ENCODE assay signal across 40 cellular contexts in genomic region chr4:135941671-135942070, GRCh38.
"Had no signal": no experiment of that assay in that cellular context is flagged by ENCODE, and none has a peak within 500 bp of the region (broad histone marks: within the 10 kb centered on the region; RNA-seq: fewer than 3 reads in every experiment).

No MANE protein-coding gene starts in this region.

- H3K36me3 ChIP-seq: adrenal gland, ascending aorta, brain microvascular endothelial cell, breast epithelium, cardiac muscle cell had no signal

- H3K4me3 ChIP-seq: adrenal gland, ascending aorta, body of pancreas, breast epithelium, cardiac muscle cell had no signal

- H3K9me3 Mint-ChIP-seq: activated naive CD4-positive, alpha-beta T cell treated with anti-CD3 and anti-CD28 coated beads for 36 hours; activated naive CD4-positive, alpha-beta T cell treated with anti-CD3 and anti-CD28 coated beads, Interleukin-2, amount 50 U/mL, for 24 hours; activated naive CD8-positive, alpha-beta T cell treated with anti-CD3 and anti-CD28 coated beads, Interleukin-2, amount 10 ng/mL, durations not matched to agents 7 days and 5 days; activated T-cell treated with anti-CD3 and anti-CD28 coated beads, Interleukin-2, amount 50 U/mL, for 4 hours; activated T-helper 1 cell treated with anti-CD3 and anti-CD28 coated beads, Interleukin-12 subunit alpha, Interleukin-12 subunit beta, Interleukin-2, Interleukin-4 antibody, amounts not matched to agents 30 ng/mL and 10 ng/mL and 1 ng/mL, durations not matched to agents 14 hours and 24 hours and 36 hours; activated T-helper 2 cell treated with anti-CD3 and anti-CD28 coated beads, Interferon-gamma antibody, Interleukin-2, Interleukin-4, amounts not matched to agents 10 μg/mL and 5 μg/mL and 100 μg/mL, durations not matched to agents 14 hours and 24 hours and 36 hours; brain had no signal

- H3K4me1 ChIP-seq: adrenal gland, ascending aorta, body of pancreas, breast epithelium had no signal

- H3K27me3 ChIP-seq: adrenal gland, ascending aorta, body of pancreas, brain microvascular endothelial cell, breast epithelium, cardiac muscle cell had no signal

- DNase-seq: activated effector memory CD4-positive, alpha-beta T cell treated with anti-CD3 and anti-CD28 coated beads, Interleukin-2, amount 50 U/mL, for 16 hours; activated effector memory CD4-positive, alpha-beta T cell treated with Interleukin-2 at 50 U/mL for 16 hours; activated gamma-delta T cell; activated gamma-delta T cell treated with Interleukin-2 at 50 U/mL for 16 hours; activated naive CD4-positive, alpha-beta T cell; activated naive CD4-positive, alpha-beta T cell treated with anti-CD3 and anti-CD28 coated beads for 36 hours; activated naive CD4-positive, alpha-beta T cell treated with anti-CD3 and anti-CD28 coated beads, Interleukin-2, amount 10 ng/mL, durations not matched to agents 7 days and 5 days; activated naive CD4-positive, alpha-beta T cell treated with anti-CD3 and anti-CD28 coated beads, Interleukin-2, amount 50 U/mL, for 16 hours; activated naive CD4-positive, alpha-beta T cell treated with Interleukin-2 at 50 U/mL for 16 hours; activated naive CD8-positive, alpha-beta T cell treated with anti-CD3 and anti-CD28 coated beads for 36 hours; activated naive CD8-positive, alpha-beta T cell treated with anti-CD3 and anti-CD28 coated beads, Interleukin-2, amount 10 ng/mL, durations not matched to agents 7 days and 5 days; activated naive CD8-positive, alpha-beta T cell treated with anti-CD3 and anti-CD28 coated beads, Interleukin-2, amount 50 U/mL, for 24 hours; activated T-cell treated with anti-CD3 and anti-CD28 coated beads, Interleukin-2, amount 50 U/mL, for 1 hour; activated T-cell treated with anti-CD3 and anti-CD28 coated beads, Interleukin-2, amount 50 U/mL, for 24 hours; activated T-cell treated with anti-CD3 and anti-CD28 coated beads, Interleukin-2, amount 50 U/mL, for 4 hours; activated T-cell treated with anti-CD3 and anti-CD28 coated beads, Interleukin-2, amount 50 U/mL, for 48 hours; activated T-cell treated with anti-CD3 and anti-CD28 coated beads, Interleukin-2, amount 50 U/mL, for 72 hours; adrenal gland; amniotic stem cell; amygdala; anterior cingulate cortex; aorta; body of pancreas; brain microvascular endothelial cell; caudate nucleus; central memory CD4-positive, alpha-beta T cell; cerebellar nuclear complex had no signal

- H3K36me3 Mint-ChIP-seq: activated naive CD4-positive, alpha-beta T cell treated with anti-CD3 and anti-CD28 coated beads, Interleukin-2, amount 10 ng/mL, durations not matched to agents 7 days and 5 days; activated naive CD4-positive, alpha-beta T cell treated with anti-CD3 and anti-CD28 coated beads, Interleukin-2, amount 50 U/mL, for 24 hours; activated naive CD4-positive, alpha-beta T cell treated with anti-CD3 and anti-CD28 coated beads, Interleukin-2, amount 50 U/mL, for 72 hours; activated naive CD8-positive, alpha-beta T cell; activated naive CD8-positive, alpha-beta T cell treated with anti-CD3 and anti-CD28 coated beads for 36 hours; activated naive CD8-positive, alpha-beta T cell treated with anti-CD3 and anti-CD28 coated beads, Interleukin-2, amount 10 ng/mL, durations not matched to agents 7 days and 5 days; brain had no signal

- H3K27ac ChIP-seq: adrenal gland, ascending aorta, body of pancreas, brain microvascular endothelial cell, breast epithelium, cardiac muscle cell had no signal

- H3K27ac Mint-ChIP-seq: activated naive CD4-positive, alpha-beta T cell treated with anti-CD3 and anti-CD28 coated beads for 36 hours; activated naive CD4-positive, alpha-beta T cell treated with anti-CD3 and anti-CD28 coated beads, Interleukin-2, amount 10 ng/mL, durations not matched to agents 7 days and 5 days; activated naive CD4-positive, alpha-beta T cell treated with anti-CD3 and anti-CD28 coated beads, Interleukin-2, amount 50 U/mL, for 24 hours; activated naive CD4-positive, alpha-beta T cell treated with anti-CD3 and anti-CD28 coated beads, Interleukin-2, amount 50 U/mL, for 72 hours; activated naive CD8-positive, alpha-beta T cell; activated naive CD8-positive, alpha-beta T cell treated with anti-CD3 and anti-CD28 coated beads for 36 hours; activated naive CD8-positive, alpha-beta T cell treated with anti-CD3 and anti-CD28 coated beads, Interleukin-2, amount 10 ng/mL, durations not matched to agents 7 days and 5 days; activated naive CD8-positive, alpha-beta T cell treated with anti-CD3 and anti-CD28 coated beads, Interleukin-2, amount 50 U/mL, for 24 hours; activated T-cell treated with anti-CD3 and anti-CD28 coated beads, Interleukin-2, amount 50 U/mL, for 24 hours; activated T-cell treated with anti-CD3 and anti-CD28 coated beads, Interleukin-2, amount 50 U/mL, for 72 hours; activated T-helper 1 cell treated with anti-CD3 and anti-CD28 coated beads, Interleukin-12 subunit alpha, Interleukin-12 subunit beta, Interleukin-2, Interleukin-4 antibody, amounts not matched to agents 30 ng/mL and 10 ng/mL and 1 ng/mL, durations not matched to agents 14 hours and 24 hours and 36 hours; activated T-helper 17 cell treated with anti-CD3 and anti-CD28 coated beads, Interleukin-2, amount 50 U/mL, for 72 hours; activated T-helper 2 cell treated with anti-CD3 and anti-CD28 coated beads, Interferon-gamma antibody, Interleukin-2, Interleukin-4, amounts not matched to agents 10 μg/mL and 5 μg/mL and 100 μg/mL, durations not matched to agents 14 hours and 24 hours and 36 hours; brain had no signal

- H3K4me1 Mint-ChIP-seq: activated naive CD4-positive, alpha-beta T cell treated with anti-CD3 and anti-CD28 coated beads, Interleukin-2, amount 10 ng/mL, durations not matched to agents 7 days and 5 days; activated naive CD4-positive, alpha-beta T cell treated with anti-CD3 and anti-CD28 coated beads, Interleukin-2, amount 50 U/mL, for 24 hours; activated naive CD8-positive, alpha-beta T cell treated with anti-CD3 and anti-CD28 coated beads for 36 hours; activated naive CD8-positive, alpha-beta T cell treated with anti-CD3 and anti-CD28 coated beads, Interleukin-2, amount 10 ng/mL, durations not matched to agents 7 days and 5 days; activated naive CD8-positive, alpha-beta T cell treated with anti-CD3 and anti-CD28 coated beads, Interleukin-2, amount 50 U/mL, for 24 hours; activated T-helper 17 cell treated with anti-CD3 and anti-CD28 coated beads, Interleukin-2, amount 50 U/mL, for 72 hours; brain; central memory CD8-positive, alpha-beta T cell had no signal

- FAIRE-seq: astrocyte, bronchial epithelial cell had no signal

- H3K9me3 ChIP-seq: adrenal gland, ascending aorta, body of pancreas, breast epithelium had no signal

- ATAC-seq: activated naive CD4-positive, alpha-beta T cell treated with anti-CD3 and anti-CD28 coated beads, Interleukin-2, amount 50 U/mL, for 72 hours; activated naive CD8-positive, alpha-beta T cell treated with anti-CD3 and anti-CD28 coated beads, Interleukin-2, amount 50 U/mL, for 24 hours; activated T-cell treated with anti-CD3 and anti-CD28 coated beads, Interleukin-2, amount 50 U/mL, for 4 hours; activated T-cell treated with anti-CD3 and anti-CD28 coated beads, Interleukin-2, amount 50 U/mL, for 72 hours; activated T-helper 17 cell treated with anti-CD3 and anti-CD28 coated beads, Interleukin-2, amount 50 U/mL, for 72 hours; body of pancreas had no signal

- H3K4me3 Mint-ChIP-seq: activated naive CD4-positive, alpha-beta T cell treated with anti-CD3 and anti-CD28 coated beads for 36 hours; activated naive CD4-positive, alpha-beta T cell treated with anti-CD3 and anti-CD28 coated beads, Interleukin-2, amount 10 ng/mL, durations not matched to agents 7 days and 5 days; activated naive CD4-positive, alpha-beta T cell treated with anti-CD3 and anti-CD28 coated beads, Interleukin-2, amount 50 U/mL, for 24 hours; activated naive CD8-positive, alpha-beta T cell; activated naive CD8-positive, alpha-beta T cell treated with anti-CD3 and anti-CD28 coated beads for 36 hours; activated naive CD8-positive, alpha-beta T cell treated with anti-CD3 and anti-CD28 coated beads, Interleukin-2, amount 10 ng/mL, durations not matched to agents 7 days and 5 days; activated naive CD8-positive, alpha-beta T cell treated with anti-CD3 and anti-CD28 coated beads, Interleukin-2, amount 50 U/mL, for 24 hours; activated T-cell treated with anti-CD3 and anti-CD28 coated beads, Interleukin-2, amount 50 U/mL, for 24 hours; activated T-cell treated with anti-CD3 and anti-CD28 coated beads, Interleukin-2, amount 50 U/mL, for 4 hours; activated T-cell treated with anti-CD3 and anti-CD28 coated beads, Interleukin-2, amount 50 U/mL, for 72 hours; activated T-helper 1 cell treated with anti-CD3 and anti-CD28 coated beads, Interleukin-12 subunit alpha, Interleukin-12 subunit beta, Interleukin-2, Interleukin-4 antibody, amounts not matched to agents 30 ng/mL and 10 ng/mL and 1 ng/mL, durations not matched to agents 14 hours and 24 hours and 36 hours; activated T-helper 17 cell treated with anti-CD3 and anti-CD28 coated beads, Interleukin-2, amount 50 U/mL, for 72 hours; brain; central memory CD8-positive, alpha-beta T cell had no signal

- H3K27me3 Mint-ChIP-seq: activated naive CD4-positive, alpha-beta T cell treated with anti-CD3 and anti-CD28 coated beads, Interleukin-2, amount 10 ng/mL, durations not matched to agents 7 days and 5 days; activated naive CD4-positive, alpha-beta T cell treated with anti-CD3 and anti-CD28 coated beads, Interleukin-2, amount 50 U/mL, for 24 hours; activated naive CD8-positive, alpha-beta T cell; activated naive CD8-positive, alpha-beta T cell treated with anti-CD3 and anti-CD28 coated beads for 36 hours; activated naive CD8-positive, alpha-beta T cell treated with anti-CD3 and anti-CD28 coated beads, Interleukin-2, amount 10 ng/mL, durations not matched to agents 7 days and 5 days; activated naive CD8-positive, alpha-beta T cell treated with anti-CD3 and anti-CD28 coated beads, Interleukin-2, amount 50 U/mL, for 24 hours; activated T-cell treated with anti-CD3 and anti-CD28 coated beads, Interleukin-2, amount 50 U/mL, for 24 hours; activated T-helper 17 cell treated with anti-CD3 and anti-CD28 coated beads, Interleukin-2, amount 50 U/mL, for 72 hours; brain; central memory CD8-positive, alpha-beta T cell had no signal
